Comparison of ENCODE assay signal across 19 cellular contexts in the genomic region with DNA sequence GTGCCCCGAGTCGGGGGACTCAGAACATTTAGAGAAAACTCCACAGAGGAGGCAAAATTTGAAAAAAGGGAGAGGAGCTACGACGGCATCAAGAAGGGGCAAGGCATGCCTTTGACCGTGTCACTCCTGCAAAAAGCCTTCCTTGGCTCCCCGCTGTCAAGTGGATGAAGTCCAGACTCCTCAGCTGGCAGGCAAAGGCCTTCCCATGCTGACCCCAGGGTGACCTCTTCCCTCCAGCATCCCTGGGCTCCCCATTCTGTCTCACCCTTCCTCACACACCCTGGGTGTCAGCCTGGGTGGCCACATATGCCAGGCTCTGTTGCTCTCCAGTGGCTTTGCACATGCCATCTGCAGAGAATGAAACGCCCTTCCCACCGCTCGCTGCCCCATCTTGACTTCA.
A peak's percentile ranks its signal among the peaks of the same experiment; 100 is the strongest.
DNase-seq lines count a peak whose midpoint lies in the region; ATAC-seq, FAIRE-seq and TF ChIP-seq lines count a peak whose summit lies in the region.
"Had no signal": no experiment of that assay in that cellular context is flagged by ENCODE, and none has a peak within 500 bp of the region (broad histone marks: within the 10 kb centered on the region; RNA-seq: fewer than 3 reads in every experiment).

No MANE protein-coding gene starts in this region.

- H3K9me3 Mint-ChIP-seq in chondrocyte (ENCODE audit: low read depth) (no peaks in the 10 kb centered on the region), osteocyte (ENCODE audit: unreplicated experiment) (no peaks in the 10 kb centered on the region)
- H3K9me3 Mint-ChIP-seq: CD8-positive, alpha-beta T cell had no signal

- no peaks in the 10 kb centered on the region for H4K20me1 ChIP-seq in HepG2 (ENCODE audit: insufficient read depth, low read length)

- no peak overlapping the region for H3K4me3 ChIP-seq in liver (ENCODE audit: low read depth in 1 of 3, low read length in 3 of 3)
- no peak overlapping the region for H3K4me3 ChIP-seq in HepG2 (replicated peaks in 1 of 3; ENCODE audit: insufficient read depth in 1 of 3, low read depth in 2 of 3, low read length in 3 of 3)
- H3K4me3 ChIP-seq: GM23248, PC-9 had no signal

- CTCF ChIA-PET in HepG2 (lab: Yijun Ruan, JAX; ENCODE audit: low intra/inter-chr PET ratio, low total read pairs), result no interaction called here

- POLR2A ChIA-PET in HepG2 (lab: Yijun Ruan, JAX), result no interaction called here

- H3K27ac ChIP-seq in liver (ENCODE audit: low read depth in 1 of 2, low read length in 2 of 2) (no peak overlapping the region), HepG2 (ENCODE audit: extremely low read length, insufficient read depth, low read length) (no peak overlapping the region)
- H3K27ac ChIP-seq: GM23248, PC-9 had no signal

- H3K36me3 ChIP-seq in liver (ENCODE audit: control insufficient read depth in 4 of 4, insufficient read depth in 3 of 4, low read depth in 1 of 4, low read length in 3 of 4), result no peaks in the 10 kb centered on the region
- H3K36me3 ChIP-seq in HepG2 (replicated peaks in 1 of 2; ENCODE audit: control insufficient read depth in 1 of 2, insufficient read depth in 2 of 2, low read length in 2 of 2), result no peaks in the 10 kb centered on the region

- H3K4me1 ChIP-seq in liver (ENCODE audit: control insufficient read depth in 4 of 4, insufficient read depth in 4 of 4, low read length in 3 of 4) (peaks cover 2 to 17% (median 9%) of the 10 kb centered on the region in 4 donors), HepG2 (ENCODE audit: insufficient read depth, low read length) (peaks cover 63% of the 10 kb centered on the region)

- ATAC-seq in HepG2, result no peak
- no peak for ATAC-seq in HG02840 (IDR thresholded peaks at IDR 0.05; ENCODE audit: low FRiP score, unreplicated experiment)
- ATAC-seq: CD8-positive, alpha-beta T cell had no signal

- WGBS in liver, result 93% methylated on average over 9 of the region's 9 CpGs
- 65% methylated on average over 8 of the region's 9 CpGs for WGBS in HepG2 (ENCODE audit: low lambda C conversion rate)

- H3K27ac Mint-ChIP-seq in chondrocyte (ENCODE audit: unreplicated experiment) (peak overlapping the region; percentile 47), osteocyte (ENCODE audit: unreplicated experiment) (peak overlapping the region; percentile 27)
- H3K27ac Mint-ChIP-seq: B cell; CD8-positive, alpha-beta T cell had no signal

- no peaks in the 10 kb centered on the region for H3K36me3 Mint-ChIP-seq in chondrocyte (ENCODE audit: low read depth)
- no peaks in the 10 kb centered on the region for H3K36me3 Mint-ChIP-seq in osteocyte (ENCODE audit: unreplicated experiment)
- H3K36me3 Mint-ChIP-seq: CD8-positive, alpha-beta T cell had no signal

- H3K4me3 Mint-ChIP-seq in chondrocyte (ENCODE audit: unreplicated experiment) (no peak overlapping the region), osteocyte (ENCODE audit: unreplicated experiment) (no peak overlapping the region)
- H3K4me3 Mint-ChIP-seq: B cell; CD8-positive, alpha-beta T cell had no signal

- in situ Hi-C loops in HepG2 (cut with HindIII; ENCODE audit: extremely low pct_ligation_motif_present, low pct_unique_long_range_greater_than_20kb), result no loop called here

- H3K27me3 ChIP-seq in liver (ENCODE audit: control insufficient read depth in 4 of 4, insufficient read depth in 4 of 4, low read length in 3 of 4), result no peaks in the 10 kb centered on the region
- H3K27me3 ChIP-seq in HepG2 (ENCODE audit: control insufficient read depth in 1 of 2, insufficient read depth in 2 of 2, low read length in 2 of 2), result peaks cover 2 to 35% of the 10 kb centered on the region in 2 experiments; a peak in 3 of 5 replicates

- TF ChIP-seq CTCF in liver (IDR thresholded peaks at IDR 0.05; ENCODE audit: low read depth, low read length, missing input control), result no peak
- TF ChIP-seq CTCF in HepG2 (CRISPR knock-in tag; IDR thresholded peaks at IDR 0.05), result no peak
- no peak for TF ChIP-seq CTCF in chondrocyte (IDR thresholded peaks at IDR 0.05)
- no peak for TF ChIP-seq CTCF in osteocyte (IDR thresholded peaks at IDR 0.05)

- FAIRE-seq in HepG2 (lab: Jason Lieb, UNC), result no peak
- FAIRE-seq: D721Med had no signal

- TF ChIP-seq RAD21 in liver (IDR thresholded peaks at IDR 0.05) (no peak), HepG2 (CRISPR knock-in tag; IDR thresholded peaks at IDR 0.05) (no peak)

- intact Hi-C loops in HepG2 (cut with micrococcal nuclease; ENCODE audit: unreplicated experiment), result no loop called here

- H3K9ac ChIP-seq in liver (ENCODE audit: low read depth in 1 of 2, low read length in 2 of 2) (no peak overlapping the region), HepG2 (ENCODE audit: insufficient read depth, low read depth, low read length) (no peak overlapping the region)
- H3K9ac ChIP-seq: GM23248 had no signal

- TF ChIP-seq EP300 in HepG2 (IDR thresholded peaks at IDR 0.05; ENCODE audit: low read depth in 2 of 2, low read length in 2 of 2) (no peak), HepG2 (CRISPR knock-in tag; IDR thresholded peaks at IDR 0.05; ENCODE audit: borderline replicate concordance) (no peak)

- H3K9me3 ChIP-seq in liver (ENCODE audit: control insufficient read depth in 4 of 4, low read length in 3 of 4), result no peaks in the 10 kb centered on the region
- no peaks in the 10 kb centered on the region for H3K9me3 ChIP-seq in HepG2 (ENCODE audit: low read length)

- no peak overlapping the region for H2AFZ ChIP-seq in HepG2 (ENCODE audit: low read length)
- H2AFZ ChIP-seq: GM23248, PC-9 had no signal

- no peak for TF ChIP-seq POLR2A in HepG2 (IDR thresholded peaks at IDR 0.05; ENCODE audit: insufficient read depth in 1 of 2, low read depth in 2 of 2, low read length in 2 of 2)

- DNase-seq in HepG2 (ENCODE audit: low spot score) (no peak), chondrocyte (ENCODE audit: low spot score) (no peak), osteocyte (ENCODE audit: extremely low spot score, unreplicated experiment) (no peak), nucleus accumbens (lab: John Stamatoyannopoulos, UW) (no peak), NCI-H1694 (lab: John Stamatoyannopoulos, UW) (no peak), DMS153 treated with DMSO at 0.1 percent for 48 hours (lab: John Stamatoyannopoulos, UW; ENCODE audit: unreplicated experiment) (no peak)
- DNase-seq: CD8-positive, alpha-beta T cell; DND-41; GF-D8; NCI-H1105 treated with DMSO at 0.1 percent for 48 hours; NCI-H1930; NCI-H2171; NCI-H774; PC-9 had no signal

- peaks cover 27% of the 10 kb centered on the region for H3K4me1 Mint-ChIP-seq in chondrocyte (ENCODE audit: low read depth)
- H3K4me1 Mint-ChIP-seq in osteocyte (ENCODE audit: unreplicated experiment), result peaks cover 31% of the 10 kb centered on the region

- no TSS peak for BruUV-seq in HepG2 (replicated peaks; lab: Mats Ljungman, UMichigan)

- no peaks in the 10 kb centered on the region for H3K79me2 ChIP-seq in HepG2 (ENCODE audit: insufficient read depth, low read length)

- H3K4me2 ChIP-seq in HepG2 (ENCODE audit: low read depth, low read length), result no peak overlapping the region
- H3K4me2 ChIP-seq: PC-9 had no signal

- H3K27me3 Mint-ChIP-seq in chondrocyte (ENCODE audit: low read depth) (no peaks in the 10 kb centered on the region), osteocyte (ENCODE audit: unreplicated experiment) (no peaks in the 10 kb centered on the region)

TF ChIP-seq in liver, 16 proteins besides CTCF, POLR2A, EP300 and RAD21:
- TF ChIP-seq NR2F2 (IDR thresholded peaks at IDR 0.05) (peak; percentile 31), RXRA (IDR thresholded peaks at IDR 0.05) (no peak)

TF ChIP-seq in HepG2, 621 proteins besides CTCF, POLR2A, EP300 and RAD21:
- no peak for TF ChIP-seq RFXANK (CRISPR knock-in tag; IDR thresholded peaks at IDR 0.05)
